ENCODE assay signal across 21 cellular contexts in genomic region chr12:98403936-98404335, GRCh38.
DNase-seq lines count a peak whose midpoint lies in the region; ATAC-seq and TF ChIP-seq lines count a peak whose summit lies in the region.
"Had no signal": no experiment of that assay in that cellular context is flagged by ENCODE, and none has a peak within 500 bp of the region (broad histone marks: within the 10 kb centered on the region; RNA-seq: fewer than 3 reads in every experiment).

No MANE protein-coding gene starts in this region.

- ATAC-seq in heart left ventricle (peak in 3 of 4 donors; percentile 48 to 89 (median 49)), HG02885 (IDR thresholded peaks at IDR 0.05; ENCODE audit: poor library complexity, unreplicated experiment) (peak; percentile 31), GM21515 (IDR thresholded peaks at IDR 0.05; ENCODE audit: unreplicated experiment) (no peak)
- no peak for ATAC-seq in stimulated activated effector memory CD8-positive, alpha-beta T cell treated with anti-CD3 and anti-CD28 coated beads, Interleukin-12 subunit alpha, Interleukin-12 subunit beta, amount 100 ng/mL, for 72 hours
- ATAC-seq: gastroesophageal sphincter had no signal

- peaks cover 14% of the 10 kb centered on the region for H3K4me1 Mint-ChIP-seq in stimulated activated effector memory CD8-positive, alpha-beta T cell treated with anti-CD3 and anti-CD28 coated beads, Interleukin-12 subunit alpha, Interleukin-12 subunit beta, amount 100 ng/mL, for 72 hours

- H3K36me3 Mint-ChIP-seq in stimulated activated effector memory CD8-positive, alpha-beta T cell treated with anti-CD3 and anti-CD28 coated beads, Interleukin-12 subunit alpha, Interleukin-12 subunit beta, amount 100 ng/mL, for 72 hours, result no peaks in the 10 kb centered on the region

- H3K9me3 ChIP-seq in heart left ventricle (peaks cover 0 to 3% (median 0%) of the 10 kb centered on the region in 12 donors), right atrium auricular region (no peaks in the 10 kb centered on the region)
- H3K9me3 ChIP-seq: gastroesophageal sphincter, neutrophil, testis had no signal

- no peaks in the 10 kb centered on the region for H3K36me3 ChIP-seq in heart left ventricle
- H3K36me3 ChIP-seq in right atrium auricular region, result no peaks in the 10 kb centered on the region
- H3K36me3 ChIP-seq: gastroesophageal sphincter, neutrophil, WERI-Rb-1 had no signal

- H3K27ac ChIP-seq in heart left ventricle (peak overlapping the region in 1 of 12 donors; percentile 23), right atrium auricular region (no peak overlapping the region)
- H3K27ac ChIP-seq: C4-2B, gastroesophageal sphincter, neutrophil, testis, WERI-Rb-1 had no signal

- TF ChIP-seq CTCF in heart left ventricle (IDR thresholded peaks at IDR 0.05) (no peak), right atrium auricular region (IDR thresholded peaks at IDR 0.05) (no peak)

- no peak overlapping the region for H3K4me3 ChIP-seq in heart left ventricle
- H3K4me3 ChIP-seq in right atrium auricular region, result no peak overlapping the region
- H3K4me3 ChIP-seq: gastroesophageal sphincter, testis had no signal

- H3K27ac Mint-ChIP-seq in stimulated activated effector memory CD8-positive, alpha-beta T cell treated with anti-CD3 and anti-CD28 coated beads, Interleukin-12 subunit alpha, Interleukin-12 subunit beta, amount 100 ng/mL, for 72 hours, result peak overlapping the region; percentile 7
- H3K27ac Mint-ChIP-seq: activated CD4-positive, alpha-beta memory T cell treated with anti-CD3 and anti-CD28 coated beads, Interleukin-2, amount 10 ng/mL, durations not matched to agents 7 days and 5 days; dendritic cell treated with granulocyte-macrophage colony-stimulating factor and Interleukin-4, amounts not matched to agents 40 ng/mL and 50 ng/mL, for 4 days; T-helper 1 cell treated with Interleukin-12 subunit alpha and Interleukin-12 subunit beta and Interleukin-4 antibody, amounts not matched to agents 30 μg/mL and 1 μg/mL, for 36 hours had no signal

- no peak overlapping the region for H3K4me3 Mint-ChIP-seq in stimulated activated effector memory CD8-positive, alpha-beta T cell treated with anti-CD3 and anti-CD28 coated beads, Interleukin-12 subunit alpha, Interleukin-12 subunit beta, amount 100 ng/mL, for 72 hours
- H3K4me3 Mint-ChIP-seq: activated CD4-positive, alpha-beta memory T cell treated with anti-CD3 and anti-CD28 coated beads, Interleukin-2, amount 10 ng/mL, durations not matched to agents 7 days and 5 days; dendritic cell treated with granulocyte-macrophage colony-stimulating factor and Interleukin-4, amounts not matched to agents 40 ng/mL and 50 ng/mL, for 4 days; T-helper 1 cell treated with Interleukin-12 subunit alpha and Interleukin-12 subunit beta and Interleukin-4 antibody, amounts not matched to agents 30 μg/mL and 1 μg/mL, for 36 hours had no signal

- intact Hi-C loops in heart left ventricle (cut with DNase I), result no loop called here

- H3K4me1 ChIP-seq in heart left ventricle (peaks cover 0 to 34% (median 2%) of the 10 kb centered on the region in 12 donors), right atrium auricular region (peaks cover 0 to 6% of the 10 kb centered on the region in 2 donors)
- H3K4me1 ChIP-seq: gastroesophageal sphincter, testis had no signal

- DNase-seq in heart left ventricle (peak in 1 of 5 donors; percentile 35), right atrium auricular region (ENCODE audit: low spot score) (no peak), DMS153 treated with DMSO at 0.1 percent for 48 hours (lab: John Stamatoyannopoulos, UW; ENCODE audit: unreplicated experiment) (no peak), SKM-1 treated with dmso at 0.1 percent for 144 hours (lab: John Stamatoyannopoulos, UW; ENCODE audit: unreplicated experiment) (no peak)
- no peak for DNase-seq in stimulated activated effector memory CD8-positive, alpha-beta T cell treated with anti-CD3 and anti-CD28 coated beads, Interleukin-12 subunit alpha, Interleukin-12 subunit beta, amount 100 ng/mL, for 72 hours (ENCODE audit: low spot score in 2 of 2)
- DNase-seq: activated CD4-positive, alpha-beta memory T cell treated with anti-CD3 and anti-CD28 coated beads, Interleukin-2, amount 10 ng/mL, durations not matched to agents 7 days and 5 days; DMS 273 treated with DMSO at 0.1 percent for 48 hours; MV-4-11; NCI-H1930; NCI-H446 treated with DMSO at 0.1 percent for 48 hours; stimulated activated CD4-positive, alpha-beta T cell treated with anti-CD3 and anti-CD28 coated beads, Interleukin-12 subunit alpha, Interleukin-12 subunit beta, amount 100 ng/mL, for 4 hours; testis; WERI-Rb-1 had no signal

- no peaks in the 10 kb centered on the region for H3K9me3 Mint-ChIP-seq in stimulated activated effector memory CD8-positive, alpha-beta T cell treated with anti-CD3 and anti-CD28 coated beads, Interleukin-12 subunit alpha, Interleukin-12 subunit beta, amount 100 ng/mL, for 72 hours
- H3K9me3 Mint-ChIP-seq: activated CD4-positive, alpha-beta memory T cell treated with anti-CD3 and anti-CD28 coated beads, Interleukin-2, amount 10 ng/mL, durations not matched to agents 7 days and 5 days; dendritic cell treated with granulocyte-macrophage colony-stimulating factor and Interleukin-4, amounts not matched to agents 40 ng/mL and 50 ng/mL, for 4 days; T-helper 1 cell treated with Interleukin-12 subunit alpha and Interleukin-12 subunit beta and Interleukin-4 antibody, amounts not matched to agents 30 μg/mL and 1 μg/mL, for 36 hours had no signal

- H3K27me3 ChIP-seq in heart left ventricle (no peaks in the 10 kb centered on the region), right atrium auricular region (no peaks in the 10 kb centered on the region)
- H3K27me3 ChIP-seq: gastroesophageal sphincter, testis had no signal

- WGBS in heart left ventricle, 4 donors, result 44 to 57% (median 51%) methylated on average over 5 of the region's 5 CpGs

- no peak for TF ChIP-seq POLR2A in heart left ventricle (IDR thresholded peaks at IDR 0.05)

TF ChIP-seq in PFSK-1, 5 proteins besides CTCF, POLR2A, EP300 and RAD21:
- TF ChIP-seq SIN3A (IDR thresholded peaks at IDR 0.05; ENCODE audit: borderline replicate concordance, insufficient read depth, low read length), result no peak; the same call in 1 of the 2 replicates
- TF ChIP-seq FOXP2 (optimal IDR thresholded peaks at IDR 0.05; ENCODE audit: borderline replicate concordance, extremely low read depth, extremely low read length, insufficient read depth), result peak; percentile 83
- TF ChIP-seq POLR2AphosphoS5 (IDR thresholded peaks at IDR 0.05; ENCODE audit: low read depth, low read length), result no peak
- TF ChIP-seq REST (IDR thresholded peaks at IDR 0.05; ENCODE audit: insufficient read depth in 1 of 2, low read depth in 2 of 2, low read length in 2 of 2), result 0 out of 4 replicates have a peak, but pooled peaks of 1 of the 2 experiments have one; percentile 24

Comparison
In these comparisons a context has a peak if more than half of its experiments do, and no peak if none do; other contexts are left out.
1. ATAC-seq: peak in heart left ventricle (3 of 4) and HG02885 (single experiment); none in stimulated activated effector memory CD8-positive, alpha-beta T cell treated with anti-CD3 and anti-CD28 coated beads, Interleukin-12 subunit alpha, Interleukin-12 subunit beta, amount 100 ng/mL, for 72 hours (single experiment) and GM21515 (single experiment).